ENCODE assay signal across 18 cellular contexts in the genomic region with DNA sequence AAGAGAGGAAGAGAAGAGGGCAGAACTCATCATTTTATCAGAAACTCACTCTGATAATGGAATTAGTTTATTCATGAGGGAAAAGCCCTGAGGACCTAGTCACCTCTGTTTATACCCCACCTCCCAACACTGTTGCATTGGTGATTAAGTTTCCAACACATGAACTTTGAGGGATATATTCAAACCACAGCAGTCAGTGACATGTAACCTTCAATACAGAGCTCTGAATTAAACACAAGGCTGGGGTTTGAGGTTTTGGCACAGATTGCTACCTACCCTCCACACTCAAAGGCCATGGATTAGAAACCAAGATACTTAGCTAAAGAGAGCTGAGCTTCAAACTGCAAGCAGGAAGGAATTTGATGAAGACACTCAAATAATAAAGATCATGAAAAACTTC. TPM values are rescaled to one million over a fixed set of nuclear protein-coding genes. Genes with fewer than 3 reads are reported as not detected.
A peak's percentile ranks its signal among the peaks of the same experiment; 100 is the strongest.
DNase-seq lines count a peak whose midpoint lies in the region; ATAC-seq and TF ChIP-seq lines count a peak whose summit lies in the region.
"Had no signal": no experiment of that assay in that cellular context is flagged by ENCODE, and none has a peak within 500 bp of the region (broad histone marks: within the 10 kb centered on the region; RNA-seq: fewer than 3 reads in every experiment).

No MANE protein-coding gene starts in this region.

- peaks cover 8 to 27% (median 20%) of the 10 kb centered on the region in 4 donors for H3K4me1 ChIP-seq in esophagus muscularis mucosa

- no peaks in the 10 kb centered on the region for H3K9me3 ChIP-seq in esophagus muscularis mucosa
- H3K9me3 ChIP-seq: Caco-2 had no signal

- no peaks in the 10 kb centered on the region for H3K4me1 Mint-ChIP-seq in stimulated activated naive CD8-positive, alpha-beta T cell treated with anti-CD3 and anti-CD28 coated beads, Interleukin-15, amount 100 ng/mL, for 72 hours
- H3K4me1 Mint-ChIP-seq: CD4-positive, alpha-beta memory T cell had no signal

- TF ChIP-seq POLR2A in esophagus muscularis mucosa (IDR thresholded peaks at IDR 0.05; ENCODE audit: low read depth), result no peak

- no peak for DNase-seq in stimulated activated naive CD8-positive, alpha-beta T cell treated with anti-CD3 and anti-CD28 coated beads, Interleukin-15, Interleukin-2, amounts not matched to agents 100 U/mL and 50 U/mL, for 24 hours
- DNase-seq in stimulated activated naive CD8-positive, alpha-beta T cell treated with anti-CD3 and anti-CD28 coated beads, Interleukin-15, amount 100 ng/mL, for 72 hours, result no peak
- peak; percentile 42 for DNase-seq in esophagus muscularis mucosa (ENCODE audit: extremely low spot score)
- DNase-seq in renal cortical epithelial cell (ENCODE audit: low read depth), result peak; percentile 34
- no peak for DNase-seq in COLO829 (ENCODE audit: low spot score)
- DNase-seq: C1 segment of cervical spinal cord; Caco-2; CD4-positive, alpha-beta memory T cell; DMS153; DMS79; EL; GDM1; H9 had no signal

- H3K27ac Mint-ChIP-seq in stimulated activated naive CD8-positive, alpha-beta T cell treated with anti-CD3 and anti-CD28 coated beads, Interleukin-15, amount 100 ng/mL, for 72 hours, result no peak overlapping the region
- H3K27ac Mint-ChIP-seq: CD4-positive, alpha-beta memory T cell; GM23338; H9 had no signal

- H3K4me3 ChIP-seq in esophagus muscularis mucosa, result no peak overlapping the region
- H3K4me3 ChIP-seq: GM12878, GM23338 had no signal

- no peak for TF ChIP-seq CTCF in esophagus muscularis mucosa (IDR thresholded peaks at IDR 0.05)

- H3K9me3 Mint-ChIP-seq in stimulated activated naive CD8-positive, alpha-beta T cell treated with anti-CD3 and anti-CD28 coated beads, Interleukin-15, amount 100 ng/mL, for 72 hours, result no peaks in the 10 kb centered on the region
- H3K9me3 Mint-ChIP-seq: GM23338 had no signal

- no peak for TF ChIP-seq EP300 in esophagus muscularis mucosa (IDR thresholded peaks at IDR 0.05)

- no peaks in the 10 kb centered on the region for H3K27me3 ChIP-seq in esophagus muscularis mucosa

- H3K27me3 Mint-ChIP-seq in stimulated activated naive CD8-positive, alpha-beta T cell treated with anti-CD3 and anti-CD28 coated beads, Interleukin-15, amount 100 ng/mL, for 72 hours, result peaks cover 42% of the 10 kb centered on the region

- no peak overlapping the region for H3K27ac ChIP-seq in esophagus muscularis mucosa (replicated peaks in 1 of 4)

- intact Hi-C loops in esophagus muscularis mucosa (cut with DNase I), result loop anchor here (5.0 to 10.0 kb wide), 2 partner anchors 325 to 1042 kb away; no protein-coding TSS in a partner anchor

- H3K36me3 ChIP-seq in esophagus muscularis mucosa, result no peaks in the 10 kb centered on the region

- no peak overlapping the region for H3K4me3 Mint-ChIP-seq in stimulated activated naive CD8-positive, alpha-beta T cell treated with anti-CD3 and anti-CD28 coated beads, Interleukin-15, amount 100 ng/mL, for 72 hours
- H3K4me3 Mint-ChIP-seq: CD4-positive, alpha-beta memory T cell; GM23338; H9 had no signal

- peak; percentile 69 for ATAC-seq in stimulated activated naive CD8-positive, alpha-beta T cell treated with anti-CD3 and anti-CD28 coated beads, Interleukin-15, Interleukin-2, amounts not matched to agents 100 U/mL and 50 U/mL, for 24 hours
- no peak for ATAC-seq in stimulated activated naive CD8-positive, alpha-beta T cell treated with anti-CD3 and anti-CD28 coated beads, Interleukin-15, amount 100 ng/mL, for 72 hours
- ATAC-seq in HG02623 (IDR thresholded peaks at IDR 0.05; ENCODE audit: unreplicated experiment), result no peak
- ATAC-seq in GM21786 (IDR thresholded peaks at IDR 0.05; ENCODE audit: unreplicated experiment), result no peak
- ATAC-seq: GM12878, GM23338, HCT116 had no signal

RNA-seq across cellular contexts. Expression of a gene that starts 48.5 kb away (rescaled TPM):
- total RNA-seq in esophagus muscularis mucosa (10 to 100 TPM; 19.1 to 37.3 (median 28.0) TPM), renal cortical epithelial cell (10.1 and 26.3 TPM in 2 replicates)

Comparison
In these comparisons a context has a peak if more than half of its experiments do, and no peak if none do; other contexts are left out.
1. DNase-seq: peak in esophagus muscularis mucosa (single experiment) and renal cortical epithelial cell (single experiment); none in stimulated activated naive CD8-positive, alpha-beta T cell treated with anti-CD3 and anti-CD28 coated beads, Interleukin-15, Interleukin-2, amounts not matched to agents 100 U/mL and 50 U/mL, for 24 hours (single experiment), stimulated activated naive CD8-positive, alpha-beta T cell treated with anti-CD3 and anti-CD28 coated beads, Interleukin-15, amount 100 ng/mL, for 72 hours (0 of 2) and COLO829 (single experiment).